Comparison of ENCODE assay signal across 32 cellular contexts in the genomic region with DNA sequence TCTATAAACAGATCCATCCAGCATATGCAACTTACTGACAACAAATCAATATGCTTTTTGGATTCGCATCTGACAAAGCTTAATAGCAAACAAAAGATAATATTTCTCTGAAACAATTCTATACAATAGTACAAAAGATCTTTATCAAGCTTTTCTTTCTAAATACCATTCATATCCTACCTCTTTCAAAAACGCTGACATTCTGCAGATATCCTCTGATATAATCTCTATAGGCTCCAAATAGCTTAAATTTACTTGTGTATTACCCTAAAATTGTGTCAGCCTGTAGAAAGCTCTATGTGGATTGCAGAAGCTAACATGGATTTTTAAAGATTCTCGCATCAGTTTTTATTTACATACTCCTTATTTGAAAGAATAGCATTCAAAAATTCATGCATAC.
DNase-seq lines count a peak whose midpoint lies in the region; ATAC-seq and TF ChIP-seq lines count a peak whose summit lies in the region.
"Had no signal": no experiment of that assay in that cellular context is flagged by ENCODE, and none has a peak within 500 bp of the region (broad histone marks: within the 10 kb centered on the region; RNA-seq: fewer than 3 reads in every experiment).

No MANE protein-coding gene starts in this region.

- H3F3A ChIP-seq in SK-N-SH (replicated peaks; ENCODE audit: insufficient read depth): no peaks in the 10 kb centered on the region

- peak in 1 of 2 experiments; percentile 75; a peak in 2 of 4 replicates for TF ChIP-seq EP300 in SK-N-SH (IDR thresholded peaks at IDR 0.05; ENCODE audit: borderline replicate concordance in 1 of 2, low read depth in 1 of 2, low read length in 1 of 2)

- intact Hi-C loops in posterior cingulate gyrus (cut with DNase I): no loop called here

- DNase-seq in BE2C (no peak), SK-N-DZ (ENCODE audit: low spot score) (peak; percentile 33), SK-N-SH (no peak), DMS 273 (lab: John Stamatoyannopoulos, UW; ENCODE audit: unreplicated experiment) (no peak), posterior cingulate gyrus (no peak)
- DNase-seq: 8988T; ACHN; AML-193; C1 segment of cervical spinal cord; Caco-2; Calu3; CD4-positive, alpha-beta memory T cell; CD4-positive, alpha-beta T cell; CD4-positive, CD25-positive, alpha-beta regulatory T cell; CD8-positive, alpha-beta memory T cell; CD8-positive, alpha-beta T cell; COR-L47; DMS 273 treated with DMSO at 0.1 percent for 48 hours; DMS153; DMS53; DMS79; DMS79 treated with DMSO at 0.1 percent for 48 hours; DND-41; EL had no signal

- 0 out of 2 replicates have a peak overlapping the region, but pooled peaks have one; percentile 6 for H3K4me3 ChIP-seq in BE2C (ENCODE audit: low read depth, low read length)
- no peak overlapping the region for H3K4me3 ChIP-seq in SK-N-SH (ENCODE audit: low read depth in 2 of 2, low read length in 1 of 2)
- H3K4me3 ChIP-seq: A549; BLaER1; BLaER1 treated with 17β-estradiol and CSF1 and Interleukin-3, amounts not matched to agents 10 nM and 100 nM had no signal

- no peak overlapping the region for H3K9ac ChIP-seq in SK-N-SH
- H3K9ac ChIP-seq: BLaER1; BLaER1 treated with 17β-estradiol and CSF1 and Interleukin-3, amounts not matched to agents 10 nM and 100 nM had no signal

- no peak overlapping the region for H2AFZ ChIP-seq in SK-N-SH (ENCODE audit: low read depth)

- H3K9me3 ChIP-seq in BE2C: no peaks in the 10 kb centered on the region
- H3K9me3 ChIP-seq in SK-N-SH: no peaks in the 10 kb centered on the region
- H3K9me3 ChIP-seq: A549; BLaER1; BLaER1 treated with 17β-estradiol and CSF1 and Interleukin-3, amounts not matched to agents 10 nM and 100 nM; Caco-2 had no signal

- no peaks in the 10 kb centered on the region for H3K36me3 ChIP-seq in BE2C
- no peaks in the 10 kb centered on the region for H3K36me3 ChIP-seq in SK-N-SH (replicated peaks in 1 of 2; ENCODE audit: control insufficient read depth in 1 of 2, insufficient read depth in 2 of 2, low read length in 1 of 2)
- H3K36me3 ChIP-seq: BLaER1; BLaER1 treated with 17β-estradiol and CSF1 and Interleukin-3, amounts not matched to agents 10 nM and 100 nM had no signal

- TF ChIP-seq CTCF in BE2C (IDR thresholded peaks at IDR 0.05; ENCODE audit: low read depth, low read length) (no peak), SK-N-SH (IDR thresholded peaks at IDR 0.05) (no peak)

- ATAC-seq in SK-N-SH treated with all-trans-retinoic acid at 6 μM for 48 hours: peak; percentile 17; the same call in 1 of the 3 replicates
- ATAC-seq in GM21825 (IDR thresholded peaks at IDR 0.05; ENCODE audit: unreplicated experiment): no peak
- no peak for ATAC-seq in GM18873 (IDR thresholded peaks at IDR 0.05; ENCODE audit: low FRiP score, unreplicated experiment)
- ATAC-seq: A549; CD8-positive, alpha-beta T cell had no signal

- no peak overlapping the region for H3K4me2 ChIP-seq in SK-N-SH
- H3K4me2 ChIP-seq: A549; BLaER1; BLaER1 treated with 17β-estradiol and CSF1 and Interleukin-3, amounts not matched to agents 10 nM and 100 nM had no signal

- CTCF ChIA-PET in SK-N-SH (lab: Yijun Ruan, JAX): interaction anchor here (0.9 to 1.4 kb wide), 2 partner anchors 65 to 104 kb away, joined by 3 to 4 read pairs; no protein-coding TSS in a partner anchor

- no peak for TF ChIP-seq RAD21 in SK-N-SH (IDR thresholded peaks at IDR 0.05; ENCODE audit: low read length)

- no peaks in the 10 kb centered on the region for H4K20me1 ChIP-seq in SK-N-SH (ENCODE audit: insufficient read depth)
- H4K20me1 ChIP-seq: BLaER1; BLaER1 treated with 17β-estradiol and CSF1 and Interleukin-3, amounts not matched to agents 10 nM and 100 nM had no signal

- H3K79me2 ChIP-seq in SK-N-SH (ENCODE audit: insufficient read depth): no peaks in the 10 kb centered on the region

- H3K9me2 ChIP-seq in SK-N-SH: no peaks in the 10 kb centered on the region

- H3K27me3 ChIP-seq in BE2C (no peaks in the 10 kb centered on the region), SK-N-SH (ENCODE audit: insufficient read depth) (no peaks in the 10 kb centered on the region)
- H3K27me3 ChIP-seq: BLaER1; BLaER1 treated with 17β-estradiol and CSF1 and Interleukin-3, amounts not matched to agents 10 nM and 100 nM had no signal

- POLR2A ChIA-PET in SK-N-SH (lab: Yijun Ruan, JAX): no interaction called here

- H3K4me1 ChIP-seq in BE2C (peaks cover 12% of the 10 kb centered on the region), SK-N-SH (ENCODE audit: control insufficient read depth in 1 of 2, insufficient read depth in 2 of 2, low read depth in 1 of 2, low read length in 1 of 2) (peaks cover 0 to 6% of the 10 kb centered on the region in 2 experiments; a peak in 1 of 4 replicates)
- H3K4me1 ChIP-seq: A549; BLaER1; BLaER1 treated with 17β-estradiol and CSF1 and Interleukin-3, amounts not matched to agents 10 nM and 100 nM; Caco-2 had no signal

- peak overlapping the region in 1 of 2 experiments; percentile 75; a peak in 1 of 4 replicates for H3K27ac ChIP-seq in SK-N-SH (ENCODE audit: low read depth in 2 of 2, low read length in 1 of 2)
- H3K27ac ChIP-seq: 22Rv1; A549; BLaER1; BLaER1 treated with 17β-estradiol and CSF1 and Interleukin-3, amounts not matched to agents 10 nM and 100 nM; C4-2B had no signal

- 9% methylated on average over 3 of the region's 3 CpGs for WGBS in SK-N-SH (ENCODE audit: low lambda C conversion rate)

TF ChIP-seq in SK-N-SH, 30 proteins besides CTCF, POLR2A, EP300 and RAD21:
- TF ChIP-seq RCOR1 (IDR thresholded peaks at IDR 0.05; ENCODE audit: low read length) (peak; percentile 27; the same call in 1 of the 2 replicates), GATA2 (CRISPR knock-in tag; IDR thresholded peaks at IDR 0.05) (peak; percentile 64), JUND (IDR thresholded peaks at IDR 0.05) (no peak), NFIC (IDR thresholded peaks at IDR 0.05; ENCODE audit: borderline replicate concordance) (no peak), TEAD4 (IDR thresholded peaks at IDR 0.05; ENCODE audit: borderline replicate concordance, insufficient read depth) (no peak), FOXJ3 (CRISPR knock-in tag; IDR thresholded peaks at IDR 0.05) (no peak)
- TF ChIP-seq, protein P1, sequence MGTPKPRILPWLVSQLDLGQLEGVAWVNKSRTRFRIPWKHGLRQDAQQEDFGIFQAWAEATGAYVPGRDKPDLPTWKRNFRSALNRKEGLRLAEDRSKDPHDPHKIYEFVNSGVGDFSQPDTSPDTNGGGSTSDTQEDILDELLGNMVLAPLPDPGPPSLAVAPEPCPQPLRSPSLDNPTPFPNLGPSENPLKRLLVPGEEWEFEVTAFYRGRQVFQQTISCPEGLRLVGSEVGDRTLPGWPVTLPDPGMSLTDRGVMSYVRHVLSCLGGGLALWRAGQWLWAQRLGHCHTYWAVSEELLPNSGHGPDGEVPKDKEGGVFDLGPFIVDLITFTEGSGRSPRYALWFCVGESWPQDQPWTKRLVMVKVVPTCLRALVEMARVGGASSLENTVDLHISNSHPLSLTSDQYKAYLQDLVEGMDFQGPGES (IDR thresholded peaks at IDR 0.05; ENCODE audit: low read depth, low read length): no peak

TF ChIP-seq in SK-N-SH treated with all-trans-retinoic acid at 6 μM for 48 hours, 23 proteins besides CTCF, POLR2A, EP300 and RAD21:
- TF ChIP-seq RARB (CRISPR knock-in tag; IDR thresholded peaks at IDR 0.05) (no peak), CSDC2 (CRISPR knock-in tag; IDR thresholded peaks at IDR 0.05) (no peak), TCF4 (CRISPR knock-in tag; IDR thresholded peaks at IDR 0.05; ENCODE audit: borderline replicate concordance) (peak; percentile 48; the same call in 1 of the 2 replicates), OSR1 (CRISPR knock-in tag; IDR thresholded peaks at IDR 0.05) (no peak), GLIS3 (CRISPR knock-in tag; IDR thresholded peaks at IDR 0.05) (no peak), ZNF70 (CRISPR knock-in tag; IDR thresholded peaks at IDR 0.05) (no peak)
